In genomic region chr3:119219069-119219468, GRCh38 we compare ENCODE assay signal across 9 cellular contexts. TPM values are rescaled to one million over a fixed set of nuclear protein-coding genes. Genes with fewer than 3 reads are reported as not detected.
A peak's percentile ranks its signal among the peaks of the same experiment; 100 is the strongest.
DNase-seq lines count a peak whose midpoint lies in the region; ATAC-seq and TF ChIP-seq lines count a peak whose summit lies in the region.
"Had no signal": no experiment of that assay in that cellular context is flagged by ENCODE, and none has a peak within 500 bp of the region (broad histone marks: within the 10 kb centered on the region; RNA-seq: fewer than 3 reads in every experiment).

No MANE protein-coding gene starts in this region.

- peaks cover 0 to 69% (median 20%) of the 10 kb centered on the region in 4 donors for H3K36me3 ChIP-seq in transverse colon

- H3K9me3 ChIP-seq in transverse colon, result no peaks in the 10 kb centered on the region

- TF ChIP-seq CTCF in transverse colon (IDR thresholded peaks at IDR 0.05), result no peak

- peak in 5 of 6 experiments; percentile 17 to 79 (median 72) for DNase-seq in stimulated activated naive CD4-positive, alpha-beta T cell (lab: John Stamatoyannopoulos, UW)
- no peak for DNase-seq in stimulated activated naive CD4-positive, alpha-beta T cell treated with Interleukin-2 at 50 U/mL for 16 hours (lab: John Stamatoyannopoulos, UW)
- peak; percentile 35 for DNase-seq in activated T-helper 1 cell treated with anti-CD3 and anti-CD28 coated beads, Interleukin-12 subunit alpha, Interleukin-12 subunit beta, Interleukin-2, Interleukin-4 antibody, amounts not matched to agents 30 ng/mL and 10 ng/mL and 1 ng/mL, durations not matched to agents 14 hours and 24 hours and 36 hours (ENCODE audit: low spot score)
- DNase-seq in transverse colon (no peak), anterior cingulate cortex (lab: John Stamatoyannopoulos, UW) (no peak), NCI-H1930 (lab: John Stamatoyannopoulos, UW) (no peak)

- H3K4me1 ChIP-seq in transverse colon, result peaks cover 0 to 36% (median 10%) of the 10 kb centered on the region in 4 donors

- no peaks in the 10 kb centered on the region for H3K9me3 Mint-ChIP-seq in activated T-helper 1 cell treated with anti-CD3 and anti-CD28 coated beads, Interleukin-12 subunit alpha, Interleukin-12 subunit beta, Interleukin-2, Interleukin-4 antibody, amounts not matched to agents 30 ng/mL and 10 ng/mL and 1 ng/mL, durations not matched to agents 14 hours and 24 hours and 36 hours

- peak overlapping the region in 3 of 4 donors; percentile 18 to 43 (median 40) for H3K27ac ChIP-seq in transverse colon

- intact Hi-C loops in activated T-helper 1 cell treated with anti-CD3 and anti-CD28 coated beads, Interleukin-12 subunit alpha, Interleukin-12 subunit beta, Interleukin-2, Interleukin-4 antibody, amounts not matched to agents 30 ng/mL and 10 ng/mL and 1 ng/mL, durations not matched to agents 14 hours and 24 hours and 36 hours (cut with micrococcal nuclease), result loop anchor here (1.0 kb wide), 2 partner anchors 17 to 22 kb away; no protein-coding TSS in a partner anchor
- intact Hi-C loops in transverse colon (cut with DNase I; ENCODE audit: low total_unique reads), result no loop called here

- H3K27ac Mint-ChIP-seq in activated T-helper 1 cell treated with anti-CD3 and anti-CD28 coated beads, Interleukin-12 subunit alpha, Interleukin-12 subunit beta, Interleukin-2, Interleukin-4 antibody, amounts not matched to agents 30 ng/mL and 10 ng/mL and 1 ng/mL, durations not matched to agents 14 hours and 24 hours and 36 hours, result peak overlapping the region; percentile 73

- H3K36me3 Mint-ChIP-seq in activated T-helper 1 cell treated with anti-CD3 and anti-CD28 coated beads, Interleukin-12 subunit alpha, Interleukin-12 subunit beta, Interleukin-2, Interleukin-4 antibody, amounts not matched to agents 30 ng/mL and 10 ng/mL and 1 ng/mL, durations not matched to agents 14 hours and 24 hours and 36 hours (ENCODE audit: low read depth), result peaks cover 55% of the 10 kb centered on the region

- peak overlapping the region; percentile 37 for H3K4me3 Mint-ChIP-seq in activated T-helper 1 cell treated with anti-CD3 and anti-CD28 coated beads, Interleukin-12 subunit alpha, Interleukin-12 subunit beta, Interleukin-2, Interleukin-4 antibody, amounts not matched to agents 30 ng/mL and 10 ng/mL and 1 ng/mL, durations not matched to agents 14 hours and 24 hours and 36 hours

- no peak for TF ChIP-seq POLR2A in transverse colon (IDR thresholded peaks at IDR 0.05)

- 78 to 94% methylated on average over 4 of the region's 4 CpGs for whole genome bisulfite sequencing in transverse colon (ENCODE audit: low coverage in 1 of 2), 2 donors

- no peak overlapping the region for H3K4me3 ChIP-seq in transverse colon

- ATAC-seq in HG03060 (IDR thresholded peaks at IDR 0.05; ENCODE audit: low read depth, unreplicated experiment) (peak; percentile 99), GM19397 (IDR thresholded peaks at IDR 0.05; ENCODE audit: unreplicated experiment) (no peak)

- peaks cover 26% of the 10 kb centered on the region for H3K4me1 Mint-ChIP-seq in activated T-helper 1 cell treated with anti-CD3 and anti-CD28 coated beads, Interleukin-12 subunit alpha, Interleukin-12 subunit beta, Interleukin-2, Interleukin-4 antibody, amounts not matched to agents 30 ng/mL and 10 ng/mL and 1 ng/mL, durations not matched to agents 14 hours and 24 hours and 36 hours (ENCODE audit: low read depth)

- no peak for TF ChIP-seq EP300 in transverse colon (IDR thresholded peaks at IDR 0.05; ENCODE audit: low read depth)

- no peaks in the 10 kb centered on the region for H3K27me3 Mint-ChIP-seq in activated T-helper 1 cell treated with anti-CD3 and anti-CD28 coated beads, Interleukin-12 subunit alpha, Interleukin-12 subunit beta, Interleukin-2, Interleukin-4 antibody, amounts not matched to agents 30 ng/mL and 10 ng/mL and 1 ng/mL, durations not matched to agents 14 hours and 24 hours and 36 hours (ENCODE audit: insufficient read depth)

- in situ Hi-C loops in transverse colon (cut with MboI; ENCODE audit: low pct_ligation_motif_present in 1 of 4, low pct_unique_long_range_greater_than_20kb in 1 of 4, low sequenced_read_pairs in 3 of 4), result no loop called here

- H3K27me3 ChIP-seq in transverse colon, result no peaks in the 10 kb centered on the region

RNA-seq across cellular contexts. Expression of gene B4GALT4, which starts 21.6 kb away (rescaled TPM):
- total RNA-seq in activated T-helper 1 cell treated with anti-CD3 and anti-CD28 coated beads, Interleukin-12 subunit alpha, Interleukin-12 subunit beta, Interleukin-2, Interleukin-4 antibody, amounts not matched to agents 30 ng/mL and 10 ng/mL and 1 ng/mL, durations not matched to agents 14 hours and 24 hours and 36 hours, result 14.1 and 18.6 TPM in 2 replicates
- 10 to 100 TPM; 27.7 to 54.2 (median 52.0) TPM for total RNA-seq in transverse colon

RNA-seq across cellular contexts. Expression of gene UPK1B, which starts 45.7 kb away (rescaled TPM):
- total RNA-seq in activated T-helper 1 cell treated with anti-CD3 and anti-CD28 coated beads, Interleukin-12 subunit alpha, Interleukin-12 subunit beta, Interleukin-2, Interleukin-4 antibody, amounts not matched to agents 30 ng/mL and 10 ng/mL and 1 ng/mL, durations not matched to agents 14 hours and 24 hours and 36 hours, result not detected in 2 replicates
- total RNA-seq in transverse colon, result under 1 TPM in 1 of 4 donors, not detected in 3; 0.95 TPM
- total RNA-seq: skeletal muscle tissue had no signal

Comparison
In these comparisons a context has a peak if more than half of its experiments do, and no peak if none do; other contexts are left out.
1. DNase-seq: peak in stimulated activated naive CD4-positive, alpha-beta T cell (5 of 6) and activated T-helper 1 cell treated with anti-CD3 and anti-CD28 coated beads, Interleukin-12 subunit alpha, Interleukin-12 subunit beta, Interleukin-2, Interleukin-4 antibody, amounts not matched to agents 30 ng/mL and 10 ng/mL and 1 ng/mL, durations not matched to agents 14 hours and 24 hours and 36 hours (single experiment); none in stimulated activated naive CD4-positive, alpha-beta T cell treated with Interleukin-2 at 50 U/mL for 16 hours (single experiment), transverse colon (single experiment), anterior cingulate cortex (0 of 58) and NCI-H1930 (0 of 2).